1 cellular context compared by ENCODE assay signal in the genomic region with DNA sequence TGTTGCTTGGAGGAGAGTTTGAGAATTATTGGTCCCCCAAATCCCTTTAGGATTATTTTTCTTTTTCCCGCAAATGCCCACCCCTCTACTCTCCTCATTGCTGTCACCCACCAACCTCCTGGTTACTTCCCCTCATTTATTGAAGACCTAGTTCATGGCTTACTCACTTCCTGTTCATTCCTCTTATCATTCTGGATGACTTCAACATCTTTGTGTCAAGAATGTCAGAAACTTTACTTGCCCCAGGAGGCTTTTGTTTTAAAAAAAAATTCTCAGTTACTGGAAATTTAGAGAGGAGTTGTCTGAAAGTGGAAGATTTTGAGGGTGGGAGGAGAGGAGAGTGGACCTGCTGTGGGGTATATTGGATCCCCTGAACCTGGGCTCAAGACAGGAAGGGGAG.
A peak's percentile ranks its signal among the peaks of the same experiment; 100 is the strongest.
TF ChIP-seq lines count a peak whose summit lies in the region.

No MANE protein-coding gene starts in this region.

TF ChIP-seq in endothelial cell of umbilical vein, 7 proteins besides CTCF, POLR2A, EP300 and RAD21:
- TF ChIP-seq POLR2AphosphoS5 (IDR thresholded peaks at IDR 0.05; ENCODE audit: insufficient read depth, low read depth, low read length) (no peak), MYC (IDR thresholded peaks at IDR 0.05; ENCODE audit: low read depth, low read length) (no peak), JUN (IDR thresholded peaks at IDR 0.05; ENCODE audit: borderline replicate concordance, insufficient read depth, insufficient read length, low read depth) (peak; percentile 6), GATA2 (IDR thresholded peaks at IDR 0.05; ENCODE audit: insufficient read depth, insufficient read length, low read depth, low read length) (peak; percentile 52), FOS (IDR thresholded peaks at IDR 0.05; ENCODE audit: borderline replicate concordance, insufficient read depth, low read length) (peak; percentile 36), MAX (IDR thresholded peaks at IDR 0.05; ENCODE audit: insufficient read depth, insufficient read length) (no peak), EZH2 (IDR thresholded peaks at IDR 0.05; ENCODE audit: borderline replicate concordance, low read depth, low read length, severe bottlenecking) (no peak)
